ENCODE assay signal across 32 cellular contexts in the genomic region with DNA sequence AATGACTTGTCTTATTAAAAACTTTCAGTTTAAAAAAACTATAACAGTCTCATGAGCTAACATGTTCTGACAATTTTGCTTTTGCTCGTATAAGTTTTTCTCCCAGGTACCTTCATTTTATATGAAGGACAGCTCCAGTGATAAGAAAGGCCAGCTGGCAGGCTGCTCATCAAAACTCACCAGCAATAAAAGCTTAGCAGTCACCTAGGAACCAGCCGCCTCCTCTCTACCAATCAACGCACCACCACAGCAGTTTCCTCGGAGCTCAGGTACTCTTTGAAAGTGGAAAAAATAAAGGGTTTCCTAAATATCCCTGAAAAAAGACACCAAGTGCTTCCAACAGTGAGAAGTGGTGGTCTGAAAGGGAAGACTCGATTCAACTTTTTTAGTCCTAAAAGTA.
"Had no signal": no experiment of that assay in that cellular context is flagged by ENCODE, and none has a peak within 500 bp of the region (broad histone marks: within the 10 kb centered on the region; RNA-seq: fewer than 3 reads in every experiment).

No MANE protein-coding gene starts in this region.

- H3K36me3 Mint-ChIP-seq: activated CD8-positive, alpha-beta memory T cell treated with anti-CD3 and anti-CD28 coated beads, Interleukin-2, amount 10 ng/mL, durations not matched to agents 7 days and 5 days; activated naive CD4-positive, alpha-beta T cell treated with anti-CD3 and anti-CD28 coated beads, Interleukin-2, amount 10 ng/mL, durations not matched to agents 7 days and 5 days; activated naive CD8-positive, alpha-beta T cell; brain; T-cell had no signal

- H3K27ac ChIP-seq: KMS-11, WERI-Rb-1 had no signal

- ATAC-seq: activated CD8-positive, alpha-beta memory T cell treated with anti-CD3 and anti-CD28 coated beads, Interleukin-2, amount 10 ng/mL, durations not matched to agents 7 days and 5 days; activated naive CD8-positive, alpha-beta T cell treated with anti-CD3 and anti-CD28 coated beads, Interleukin-2, amount 50 U/mL, for 24 hours; Panc1; SK-N-SH treated with all-trans-retinoic acid at 6 μM for 48 hours; T-cell; T-helper 17 cell had no signal

- H3K4me2 ChIP-seq: KMS-11 had no signal

- H3K27me3 Mint-ChIP-seq: brain had no signal

- H3K9me3 Mint-ChIP-seq: activated CD4-positive, alpha-beta memory T cell treated with anti-CD3 and anti-CD28 coated beads, Interleukin-2, amount 10 ng/mL, durations not matched to agents 7 days and 5 days; activated naive CD4-positive, alpha-beta T cell treated with anti-CD3 and anti-CD28 coated beads, Interleukin-2, amount 10 ng/mL, durations not matched to agents 7 days and 5 days; activated naive CD8-positive, alpha-beta T cell treated with anti-CD3 and anti-CD28 coated beads, Interleukin-2, amount 50 U/mL, for 24 hours; brain; T-cell had no signal

- H3K4me1 Mint-ChIP-seq: activated naive CD8-positive, alpha-beta T cell treated with anti-CD3 and anti-CD28 coated beads, Interleukin-2, amount 50 U/mL, for 24 hours; T-cell; T-helper 17 cell had no signal

- H3K4me3 Mint-ChIP-seq: activated CD4-positive, alpha-beta memory T cell treated with anti-CD3 and anti-CD28 coated beads, Interleukin-2, amount 10 ng/mL, durations not matched to agents 7 days and 5 days; activated CD8-positive, alpha-beta memory T cell treated with anti-CD3 and anti-CD28 coated beads, Interleukin-2, amount 10 ng/mL, durations not matched to agents 7 days and 5 days; activated naive CD4-positive, alpha-beta T cell treated with anti-CD3 and anti-CD28 coated beads, Interleukin-2, amount 10 ng/mL, durations not matched to agents 7 days and 5 days; activated naive CD8-positive, alpha-beta T cell; activated naive CD8-positive, alpha-beta T cell treated with anti-CD3 and anti-CD28 coated beads, Interleukin-2, amount 50 U/mL, for 24 hours; brain; T-cell; T-helper 17 cell had no signal

- H3K27ac Mint-ChIP-seq: activated CD4-positive, alpha-beta memory T cell treated with anti-CD3 and anti-CD28 coated beads, Interleukin-2, amount 10 ng/mL, durations not matched to agents 7 days and 5 days; activated CD8-positive, alpha-beta memory T cell treated with anti-CD3 and anti-CD28 coated beads, Interleukin-2, amount 10 ng/mL, durations not matched to agents 7 days and 5 days; activated naive CD4-positive, alpha-beta T cell treated with anti-CD3 and anti-CD28 coated beads, Interleukin-2, amount 10 ng/mL, durations not matched to agents 7 days and 5 days; activated naive CD8-positive, alpha-beta T cell; activated naive CD8-positive, alpha-beta T cell treated with anti-CD3 and anti-CD28 coated beads, Interleukin-2, amount 50 U/mL, for 24 hours; brain; T-cell; T-helper 17 cell had no signal

- H3K36me3 ChIP-seq: WERI-Rb-1 had no signal

- DNase-seq: activated CD4-positive, alpha-beta memory T cell treated with anti-CD3 and anti-CD28 coated beads, Interleukin-2, amount 10 ng/mL, durations not matched to agents 7 days and 5 days; activated CD4-positive, alpha-beta T cell treated with anti-CD3 and anti-CD28 coated beads for 1 hour; activated CD4-positive, alpha-beta T cell treated with anti-CD3 and anti-CD28 coated beads for 48 hours; activated CD4-positive, CD25-positive, alpha-beta regulatory T cell; activated CD8-positive, alpha-beta memory T cell treated with anti-CD3 and anti-CD28 coated beads for 24 hours; activated CD8-positive, alpha-beta memory T cell treated with anti-CD3 and anti-CD28 coated beads, Interleukin-2, amount 10 ng/mL, durations not matched to agents 7 days and 5 days; activated CD8-positive, alpha-beta memory T cell treated with anti-CD3 and anti-CD28 coated beads, Interleukin-2, amount 50 U/mL, for 48 hours; activated effector memory CD4-positive, alpha-beta T cell treated with Interleukin-2 at 50 U/mL for 16 hours; activated naive CD4-positive, alpha-beta T cell treated with anti-CD3 and anti-CD28 coated beads, Interleukin-2, amount 10 ng/mL, durations not matched to agents 7 days and 5 days; activated naive CD8-positive, alpha-beta T cell treated with anti-CD3 and anti-CD28 coated beads, Interleukin-2, amount 50 U/mL, for 24 hours; activated T-cell treated with anti-CD3 and anti-CD28 coated beads, Interleukin-2, amount 50 U/mL, for 48 hours; anterior cingulate cortex; central memory CD4-positive, alpha-beta T cell; MM.1S; MV-4-11; NCI-H1092; NCI-H146; NCI-H187 treated with DMSO at 0.1 percent for 48 hours; NCI-H2081; NCI-H2171 treated with DMSO at 0.1 percent for 48 hours; NCI-H226; NCI-H446 treated with DMSO at 0.1 percent for 48 hours; NCI-H524 treated with DMSO at 0.1 percent for 48 hours; SIG-M5; T-cell; T-helper 17 cell; WERI-Rb-1 had no signal
